ENCODE assay signal across 8 cellular contexts in genomic region chr19:42433503-42434260, GRCh38. TPM values are rescaled to one million over a fixed set of nuclear protein-coding genes. Genes with fewer than 3 reads are reported as not detected.
DNase-seq lines count a peak whose midpoint lies in the region; ATAC-seq and TF ChIP-seq lines count a peak whose summit lies in the region.

No MANE protein-coding gene starts in this region.

- H3K27ac Mint-ChIP-seq in natural killer cell: no peak overlapping the region

- H2AFZ ChIP-seq in ACC112 (ENCODE audit: low read length, unreplicated experiment) (peak overlapping the region; percentile 45), fibroblast of lung (ENCODE audit: low read length) (no peak overlapping the region)

- intact Hi-C loops in natural killer cell (cut with micrococcal nuclease): loop anchor here (1.0 kb wide), 1 partner anchor 325 kb away; no protein-coding TSS in a partner anchor

- no peaks in the 10 kb centered on the region for H3K36me3 ChIP-seq in ACC112 (ENCODE audit: insufficient read depth, low read length)
- H3K36me3 ChIP-seq in fibroblast of lung (ENCODE audit: control insufficient read depth, insufficient read depth, low read length): no peaks in the 10 kb centered on the region

- H3K27me3 Mint-ChIP-seq in natural killer cell (ENCODE audit: low read depth in 2 of 2): no peaks in the 10 kb centered on the region

- H3K9me3 Mint-ChIP-seq in natural killer cell: no peaks in the 10 kb centered on the region

- peak; percentile 66 for ATAC-seq in GM21723 (IDR thresholded peaks at IDR 0.05; ENCODE audit: unreplicated experiment)
- ATAC-seq in natural killer cell: peak in 2 of 3 donors; percentile 32 to 48
- ATAC-seq in GM21367 (IDR thresholded peaks at IDR 0.05; ENCODE audit: unreplicated experiment): no peak

- no peak overlapping the region for H3K4me2 ChIP-seq in fibroblast of lung (ENCODE audit: extremely low read depth, insufficient read depth, low read length)

- DNase-seq in NOMO-1 treated with DMSO at 0.1 percent for 48 hours (lab: John Stamatoyannopoulos, UW; ENCODE audit: unreplicated experiment) (peak; percentile 73), activated T-cell treated with anti-CD3 and anti-CD28 coated beads for 4 hours (peak; percentile 51), fibroblast of lung (ENCODE audit: low read depth in 2 of 2) (peak in 1 of 2 donors; percentile 68), natural killer cell (peak; percentile 39), superior temporal gyrus (ENCODE audit: extremely low spot score) (peak; percentile 88)

- no peak overlapping the region for H3K4me3 Mint-ChIP-seq in natural killer cell

- peak; percentile 50 to 70 for TF ChIP-seq CTCF in fibroblast of lung (conservative IDR thresholded peaks at IDR 0.05 in 1 of 2, IDR thresholded peaks at IDR 0.05 in 1 of 2; ENCODE audit: low read depth in 1 of 2, low read length in 2 of 2)
- peak; percentile 48 for TF ChIP-seq CTCF in natural killer cell (IDR thresholded peaks at IDR 0.05)

- no peak overlapping the region for H3K9ac ChIP-seq in fibroblast of lung (ENCODE audit: insufficient read depth, low read length)

- no peak overlapping the region for H3K4me3 ChIP-seq in ACC112 (ENCODE audit: low read depth, low read length)
- H3K4me3 ChIP-seq in fibroblast of lung (replicated peaks in 1 of 4; ENCODE audit: control extremely low read depth in 1 of 4, insufficient read depth in 1 of 4, low read depth in 3 of 4, low read length in 4 of 4): no peak overlapping the region

- H3K4me1 ChIP-seq in ACC112 (ENCODE audit: control insufficient read depth, insufficient read depth, low read length, unreplicated experiment): peaks cover 17% of the 10 kb centered on the region
- H3K4me1 ChIP-seq in fibroblast of lung (ENCODE audit: control insufficient read depth, extremely low read depth, insufficient read depth, low read length): peaks cover 7% of the 10 kb centered on the region

- H3K27me3 ChIP-seq in ACC112 (ENCODE audit: insufficient read depth, low read length) (no peaks in the 10 kb centered on the region), fibroblast of lung (ENCODE audit: control insufficient read depth, insufficient read depth, low read length) (no peaks in the 10 kb centered on the region)

- H3K27ac ChIP-seq in ACC112 (ENCODE audit: low read depth, low read length) (no peak overlapping the region), fibroblast of lung (ENCODE audit: insufficient read depth, low read length) (no peak overlapping the region)

- no peaks in the 10 kb centered on the region for H3K9me3 ChIP-seq in fibroblast of lung (ENCODE audit: control insufficient read depth, insufficient read depth, low read depth, low read length)

- peaks cover 6% of the 10 kb centered on the region in 2 donors for H3K4me1 Mint-ChIP-seq in natural killer cell

- H3K79me2 ChIP-seq in ACC112 (ENCODE audit: control insufficient read depth, insufficient read depth, low read length, unreplicated experiment) (no peaks in the 10 kb centered on the region), fibroblast of lung (ENCODE audit: control insufficient read depth, insufficient read depth, low read length) (no peaks in the 10 kb centered on the region)

- H4K20me1 ChIP-seq in fibroblast of lung (ENCODE audit: control insufficient read depth, extremely low read depth, insufficient read depth, low read length): no peaks in the 10 kb centered on the region

- H3K36me3 Mint-ChIP-seq in natural killer cell: no peaks in the 10 kb centered on the region

RNA-seq across cellular contexts. Expression of gene LIPE, which starts 6.5 kb away (rescaled TPM):
- total RNA-seq in fibroblast of lung (0.51 and 1.7 TPM in 2 replicates), natural killer cell (10 to 100 TPM in 2 of 3 donors, 1 to 10 TPM in 1; 5.3 to 13.3 (median 11.7) TPM)
- 1.1 and 2.7 TPM in 2 replicates for polyA plus RNA-seq in fibroblast of lung
- polyA plus RNA-seq in fibroblast of lung (2012): 1.8 and 6.1 TPM in 2 replicates
- polyA minus RNA-seq in fibroblast of lung (ENCODE audit: low replicate concordance): 3.8 and 9.6 TPM in 2 replicates

RNA-seq across cellular contexts. Expression of gene CXCL17, which starts 9.1 kb away (rescaled TPM):
- total RNA-seq in fibroblast of lung (not detected in 2 replicates), natural killer cell (not detected)
- not detected in 2 replicates for polyA plus RNA-seq in fibroblast of lung
- not detected in 2 replicates for polyA plus RNA-seq in fibroblast of lung (2012)
- polyA minus RNA-seq in fibroblast of lung (ENCODE audit: low replicate concordance): not detected in 2 replicates

RNA-seq across cellular contexts. Expression of gene CNFN, which starts 43.6 kb away (rescaled TPM):
- total RNA-seq in fibroblast of lung (not detected in 2 replicates), natural killer cell (1 to 10 TPM in 1 of 3 donors, not detected in 2; 1.3 TPM)
- not detected in 2 replicates for polyA plus RNA-seq in fibroblast of lung
- polyA plus RNA-seq in fibroblast of lung (2012): 0.31 and 0.36 TPM in 2 replicates
- not detected in 2 replicates for polyA minus RNA-seq in fibroblast of lung (ENCODE audit: low replicate concordance)
